1 cellular context compared by ENCODE assay signal in the genomic region with DNA sequence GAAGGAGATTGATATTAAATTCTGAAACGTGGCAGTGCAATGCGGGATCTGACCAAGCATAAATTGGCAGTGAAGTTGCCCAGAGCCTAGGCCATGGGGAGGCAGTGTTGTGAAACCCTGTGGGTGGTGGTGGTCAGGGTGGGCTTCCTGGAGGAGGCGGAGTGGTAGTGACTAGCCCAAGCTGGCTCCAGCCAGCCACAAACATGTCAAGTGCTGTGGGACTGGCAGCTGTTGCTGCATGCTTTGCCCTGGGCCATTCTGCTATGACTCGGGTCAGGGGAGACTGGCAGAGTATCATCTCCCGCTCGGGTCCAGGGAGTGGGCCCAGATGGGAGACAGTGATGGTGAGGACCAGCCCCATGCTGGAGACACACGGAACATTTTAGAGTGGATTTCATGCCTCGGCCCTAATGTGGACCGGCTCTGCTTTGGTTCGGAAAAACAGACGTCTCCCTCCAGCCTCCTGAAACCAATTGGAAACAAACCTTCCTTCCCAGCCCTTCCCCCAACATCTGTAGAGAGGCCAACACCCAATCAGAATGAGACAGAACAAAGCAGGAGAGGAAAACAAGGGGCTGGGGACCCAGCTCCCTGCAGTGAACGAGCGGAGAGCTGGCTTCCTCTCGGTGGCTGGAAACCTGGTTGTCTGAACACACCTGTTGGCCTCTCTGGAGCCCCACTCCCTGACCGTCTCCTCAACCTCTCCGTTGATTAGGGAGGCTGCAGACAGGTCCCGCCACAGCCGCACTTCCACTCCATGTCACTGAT.
TF ChIP-seq lines count a peak whose summit lies in the region.

No MANE protein-coding gene starts in this region.

TF ChIP-seq in GM23338, 12 proteins besides CTCF, POLR2A, EP300 and RAD21:
- TF ChIP-seq POLR2AphosphoS5 (IDR thresholded peaks at IDR 0.05; ENCODE audit: low read depth) (peak; percentile 43; the same call in 1 of the 2 replicates), EZH2 (IDR thresholded peaks at IDR 0.05; ENCODE audit: low read depth, unreplicated experiment) (no peak), CREB1 (CRISPR knock-in tag; IDR thresholded peaks at IDR 0.05; ENCODE audit: low read depth) (0 out of 2 replicates have a peak, but pooled peaks have one; percentile 15), ZNF331 (CRISPR knock-in tag; IDR thresholded peaks at IDR 0.05; ENCODE audit: low read depth) (no peak), NANOG (IDR thresholded peaks at IDR 0.05; ENCODE audit: borderline replicate concordance) (no peak), JUNB (IDR thresholded peaks at IDR 0.05; ENCODE audit: unreplicated experiment) (no peak)
